In genomic region chr3:38491215-38491614, GRCh38 we compare ENCODE assay signal across 35 cellular contexts.
"Had no signal": no experiment of that assay in that cellular context is flagged by ENCODE, and none has a peak within 500 bp of the region (broad histone marks: within the 10 kb centered on the region; RNA-seq: fewer than 3 reads in every experiment).

No MANE protein-coding gene starts in this region.

- H3K4me1 Mint-ChIP-seq: activated naive CD4-positive, alpha-beta T cell treated with anti-CD3 and anti-CD28 coated beads, Interleukin-2, amount 50 U/mL, for 24 hours; activated naive CD8-positive, alpha-beta T cell treated with anti-CD3 and anti-CD28 coated beads for 36 hours; activated naive CD8-positive, alpha-beta T cell treated with anti-CD3 and anti-CD28 coated beads, Interleukin-2, amount 50 U/mL, for 24 hours; central memory CD8-positive, alpha-beta T cell had no signal

- H3K27ac Mint-ChIP-seq: activated naive CD4-positive, alpha-beta T cell treated with anti-CD3 and anti-CD28 coated beads for 36 hours; activated naive CD4-positive, alpha-beta T cell treated with anti-CD3 and anti-CD28 coated beads, Interleukin-2, amount 10 ng/mL, durations not matched to agents 7 days and 5 days; activated naive CD4-positive, alpha-beta T cell treated with anti-CD3 and anti-CD28 coated beads, Interleukin-2, amount 50 U/mL, for 24 hours; activated naive CD4-positive, alpha-beta T cell treated with anti-CD3 and anti-CD28 coated beads, Interleukin-2, amount 50 U/mL, for 72 hours; activated naive CD8-positive, alpha-beta T cell; activated naive CD8-positive, alpha-beta T cell treated with anti-CD3 and anti-CD28 coated beads for 36 hours; activated naive CD8-positive, alpha-beta T cell treated with anti-CD3 and anti-CD28 coated beads, Interleukin-2, amount 10 ng/mL, durations not matched to agents 7 days and 5 days; activated naive CD8-positive, alpha-beta T cell treated with anti-CD3 and anti-CD28 coated beads, Interleukin-2, amount 50 U/mL, for 24 hours; activated T-cell treated with anti-CD3 and anti-CD28 coated beads, Interleukin-2, amount 50 U/mL, for 24 hours; activated T-cell treated with anti-CD3 and anti-CD28 coated beads, Interleukin-2, amount 50 U/mL, for 72 hours; activated T-helper 1 cell treated with anti-CD3 and anti-CD28 coated beads, Interleukin-12 subunit alpha, Interleukin-12 subunit beta, Interleukin-2, Interleukin-4 antibody, amounts not matched to agents 30 ng/mL and 10 ng/mL and 1 ng/mL, durations not matched to agents 14 hours and 24 hours and 36 hours; activated T-helper 17 cell treated with anti-CD3 and anti-CD28 coated beads, Interleukin-2, amount 50 U/mL, for 72 hours; activated T-helper 2 cell treated with anti-CD3 and anti-CD28 coated beads, Interferon-gamma antibody, Interleukin-2, Interleukin-4, amounts not matched to agents 10 μg/mL and 5 μg/mL and 100 μg/mL, durations not matched to agents 14 hours and 24 hours and 36 hours had no signal

- H3K36me3 ChIP-seq: adrenal gland, ascending aorta, brain microvascular endothelial cell, breast epithelium, cardiac muscle cell had no signal

- H3K4me3 Mint-ChIP-seq: activated naive CD4-positive, alpha-beta T cell treated with anti-CD3 and anti-CD28 coated beads for 36 hours; activated naive CD4-positive, alpha-beta T cell treated with anti-CD3 and anti-CD28 coated beads, Interleukin-2, amount 10 ng/mL, durations not matched to agents 7 days and 5 days; activated naive CD4-positive, alpha-beta T cell treated with anti-CD3 and anti-CD28 coated beads, Interleukin-2, amount 50 U/mL, for 24 hours; activated naive CD8-positive, alpha-beta T cell; activated naive CD8-positive, alpha-beta T cell treated with anti-CD3 and anti-CD28 coated beads for 36 hours; activated naive CD8-positive, alpha-beta T cell treated with anti-CD3 and anti-CD28 coated beads, Interleukin-2, amount 10 ng/mL, durations not matched to agents 7 days and 5 days; activated naive CD8-positive, alpha-beta T cell treated with anti-CD3 and anti-CD28 coated beads, Interleukin-2, amount 50 U/mL, for 24 hours; activated T-cell treated with anti-CD3 and anti-CD28 coated beads, Interleukin-2, amount 50 U/mL, for 24 hours; activated T-cell treated with anti-CD3 and anti-CD28 coated beads, Interleukin-2, amount 50 U/mL, for 4 hours; activated T-cell treated with anti-CD3 and anti-CD28 coated beads, Interleukin-2, amount 50 U/mL, for 72 hours; activated T-helper 1 cell treated with anti-CD3 and anti-CD28 coated beads, Interleukin-12 subunit alpha, Interleukin-12 subunit beta, Interleukin-2, Interleukin-4 antibody, amounts not matched to agents 30 ng/mL and 10 ng/mL and 1 ng/mL, durations not matched to agents 14 hours and 24 hours and 36 hours; activated T-helper 17 cell treated with anti-CD3 and anti-CD28 coated beads, Interleukin-2, amount 50 U/mL, for 72 hours; central memory CD8-positive, alpha-beta T cell had no signal

- H3K4me3 ChIP-seq: adrenal gland, ascending aorta, body of pancreas, breast epithelium, cardiac muscle cell had no signal

- DNase-seq: activated effector memory CD4-positive, alpha-beta T cell treated with anti-CD3 and anti-CD28 coated beads, Interleukin-2, amount 50 U/mL, for 16 hours; activated effector memory CD4-positive, alpha-beta T cell treated with Interleukin-2 at 50 U/mL for 16 hours; activated gamma-delta T cell; activated gamma-delta T cell treated with Interleukin-2 at 50 U/mL for 16 hours; activated naive CD4-positive, alpha-beta T cell; activated naive CD4-positive, alpha-beta T cell treated with anti-CD3 and anti-CD28 coated beads for 36 hours; activated naive CD4-positive, alpha-beta T cell treated with anti-CD3 and anti-CD28 coated beads, Interleukin-2, amount 10 ng/mL, durations not matched to agents 7 days and 5 days; activated naive CD4-positive, alpha-beta T cell treated with anti-CD3 and anti-CD28 coated beads, Interleukin-2, amount 50 U/mL, for 16 hours; activated naive CD4-positive, alpha-beta T cell treated with Interleukin-2 at 50 U/mL for 16 hours; activated naive CD8-positive, alpha-beta T cell treated with anti-CD3 and anti-CD28 coated beads for 36 hours; activated naive CD8-positive, alpha-beta T cell treated with anti-CD3 and anti-CD28 coated beads, Interleukin-2, amount 10 ng/mL, durations not matched to agents 7 days and 5 days; activated naive CD8-positive, alpha-beta T cell treated with anti-CD3 and anti-CD28 coated beads, Interleukin-2, amount 50 U/mL, for 24 hours; activated T-cell treated with anti-CD3 and anti-CD28 coated beads for 4 hours; activated T-cell treated with anti-CD3 and anti-CD28 coated beads, Interleukin-2, amount 50 U/mL, for 1 hour; activated T-cell treated with anti-CD3 and anti-CD28 coated beads, Interleukin-2, amount 50 U/mL, for 24 hours; activated T-cell treated with anti-CD3 and anti-CD28 coated beads, Interleukin-2, amount 50 U/mL, for 4 hours; activated T-cell treated with anti-CD3 and anti-CD28 coated beads, Interleukin-2, amount 50 U/mL, for 48 hours; activated T-cell treated with anti-CD3 and anti-CD28 coated beads, Interleukin-2, amount 50 U/mL, for 72 hours; adrenal gland; amniotic stem cell; aorta; body of pancreas; brain microvascular endothelial cell; central memory CD4-positive, alpha-beta T cell; cerebellar nuclear complex had no signal

- H3K27me3 ChIP-seq: adrenal gland, ascending aorta, body of pancreas, brain microvascular endothelial cell, breast epithelium, cardiac muscle cell had no signal

- H3K27me3 Mint-ChIP-seq: activated naive CD4-positive, alpha-beta T cell treated with anti-CD3 and anti-CD28 coated beads, Interleukin-2, amount 10 ng/mL, durations not matched to agents 7 days and 5 days; activated naive CD4-positive, alpha-beta T cell treated with anti-CD3 and anti-CD28 coated beads, Interleukin-2, amount 50 U/mL, for 24 hours; activated naive CD8-positive, alpha-beta T cell; activated naive CD8-positive, alpha-beta T cell treated with anti-CD3 and anti-CD28 coated beads for 36 hours; activated naive CD8-positive, alpha-beta T cell treated with anti-CD3 and anti-CD28 coated beads, Interleukin-2, amount 10 ng/mL, durations not matched to agents 7 days and 5 days; activated T-cell treated with anti-CD3 and anti-CD28 coated beads, Interleukin-2, amount 50 U/mL, for 24 hours; activated T-helper 17 cell treated with anti-CD3 and anti-CD28 coated beads, Interleukin-2, amount 50 U/mL, for 72 hours; central memory CD8-positive, alpha-beta T cell had no signal

- H3K9me3 ChIP-seq: adrenal gland, ascending aorta, body of pancreas, breast epithelium had no signal

- H3K36me3 Mint-ChIP-seq: activated naive CD4-positive, alpha-beta T cell treated with anti-CD3 and anti-CD28 coated beads, Interleukin-2, amount 10 ng/mL, durations not matched to agents 7 days and 5 days; activated naive CD4-positive, alpha-beta T cell treated with anti-CD3 and anti-CD28 coated beads, Interleukin-2, amount 50 U/mL, for 24 hours; activated naive CD8-positive, alpha-beta T cell; activated naive CD8-positive, alpha-beta T cell treated with anti-CD3 and anti-CD28 coated beads for 36 hours; activated naive CD8-positive, alpha-beta T cell treated with anti-CD3 and anti-CD28 coated beads, Interleukin-2, amount 10 ng/mL, durations not matched to agents 7 days and 5 days had no signal

- H3K4me1 ChIP-seq: adrenal gland, ascending aorta, breast epithelium had no signal

- H3K9me3 Mint-ChIP-seq: activated naive CD4-positive, alpha-beta T cell treated with anti-CD3 and anti-CD28 coated beads for 36 hours; activated naive CD4-positive, alpha-beta T cell treated with anti-CD3 and anti-CD28 coated beads, Interleukin-2, amount 10 ng/mL, durations not matched to agents 7 days and 5 days; activated naive CD4-positive, alpha-beta T cell treated with anti-CD3 and anti-CD28 coated beads, Interleukin-2, amount 50 U/mL, for 24 hours; activated naive CD4-positive, alpha-beta T cell treated with anti-CD3 and anti-CD28 coated beads, Interleukin-2, amount 50 U/mL, for 72 hours; activated naive CD8-positive, alpha-beta T cell treated with anti-CD3 and anti-CD28 coated beads for 36 hours; activated naive CD8-positive, alpha-beta T cell treated with anti-CD3 and anti-CD28 coated beads, Interleukin-2, amount 10 ng/mL, durations not matched to agents 7 days and 5 days; activated naive CD8-positive, alpha-beta T cell treated with anti-CD3 and anti-CD28 coated beads, Interleukin-2, amount 50 U/mL, for 24 hours; activated T-cell treated with anti-CD3 and anti-CD28 coated beads, Interleukin-2, amount 50 U/mL, for 24 hours; activated T-cell treated with anti-CD3 and anti-CD28 coated beads, Interleukin-2, amount 50 U/mL, for 4 hours; activated T-cell treated with anti-CD3 and anti-CD28 coated beads, Interleukin-2, amount 50 U/mL, for 72 hours; activated T-helper 1 cell treated with anti-CD3 and anti-CD28 coated beads, Interleukin-12 subunit alpha, Interleukin-12 subunit beta, Interleukin-2, Interleukin-4 antibody, amounts not matched to agents 30 ng/mL and 10 ng/mL and 1 ng/mL, durations not matched to agents 14 hours and 24 hours and 36 hours; activated T-helper 17 cell treated with anti-CD3 and anti-CD28 coated beads, Interleukin-2, amount 50 U/mL, for 72 hours; activated T-helper 2 cell treated with anti-CD3 and anti-CD28 coated beads, Interferon-gamma antibody, Interleukin-2, Interleukin-4, amounts not matched to agents 10 μg/mL and 5 μg/mL and 100 μg/mL, durations not matched to agents 14 hours and 24 hours and 36 hours; central memory CD8-positive, alpha-beta T cell had no signal

- H3K27ac ChIP-seq: adrenal gland, ascending aorta, body of pancreas, brain microvascular endothelial cell, breast epithelium, cardiac muscle cell had no signal
